In genomic region chr14:101103321-101103901, GRCh38 we compare ENCODE assay signal across 19 cellular contexts.
DNase-seq lines count a peak whose midpoint lies in the region; ATAC-seq and TF ChIP-seq lines count a peak whose summit lies in the region.
"Had no signal": no experiment of that assay in that cellular context is flagged by ENCODE, and none has a peak within 500 bp of the region (broad histone marks: within the 10 kb centered on the region; RNA-seq: fewer than 3 reads in every experiment).

No MANE protein-coding gene starts in this region.

- H3K27me3 Mint-ChIP-seq in GM23338 (ENCODE audit: insufficient read depth, low read depth, poor library complexity) = peaks cover 3% of the 10 kb centered on the region
- H3K27me3 Mint-ChIP-seq in T-helper 2 cell treated with Interferon-gamma antibody and Interleukin-4, amounts not matched to agents 5 μg/mL and 100 μg/mL, for 36 hours (ENCODE audit: low read depth) = no peaks in the 10 kb centered on the region
- peaks cover 12% of the 10 kb centered on the region for H3K27me3 Mint-ChIP-seq in activated naive CD4-positive, alpha-beta T cell treated with anti-CD3 and anti-CD28 coated beads for 36 hours (ENCODE audit: low read depth)

- no peak overlapping the region for H3K27ac Mint-ChIP-seq in GM23338
- H3K27ac Mint-ChIP-seq in T-helper 2 cell treated with Interferon-gamma antibody and Interleukin-4, amounts not matched to agents 5 μg/mL and 100 μg/mL, for 36 hours = no peak overlapping the region
- H3K27ac Mint-ChIP-seq in activated naive CD4-positive, alpha-beta T cell treated with anti-CD3 and anti-CD28 coated beads for 36 hours = no peak overlapping the region

- H3K4me2 ChIP-seq in GM23338 = no peak overlapping the region

- no peaks in the 10 kb centered on the region for H3F3A ChIP-seq in GM23338 (replicated peaks; ENCODE audit: low read depth)

- no peak overlapping the region for H3K4me3 Mint-ChIP-seq in GM23338
- H3K4me3 Mint-ChIP-seq in T-helper 2 cell treated with Interferon-gamma antibody and Interleukin-4, amounts not matched to agents 5 μg/mL and 100 μg/mL, for 36 hours = no peak overlapping the region
- H3K4me3 Mint-ChIP-seq in activated naive CD4-positive, alpha-beta T cell treated with anti-CD3 and anti-CD28 coated beads for 36 hours = no peak overlapping the region

- peaks cover under 1% of the 10 kb centered on the region; the same call in 1 of the 2 replicates for H3K4me1 ChIP-seq in GM23338 (ENCODE audit: insufficient read depth)
- H3K4me1 ChIP-seq: ascending aorta had no signal

- H3K9me2 ChIP-seq in GM23338 (ENCODE audit: insufficient read depth) = no peaks in the 10 kb centered on the region

- H3K27me3 ChIP-seq in GM23338 (ENCODE audit: insufficient read depth) = no peaks in the 10 kb centered on the region
- H3K27me3 ChIP-seq: ascending aorta had no signal

- intact Hi-C loops in activated naive CD4-positive, alpha-beta T cell treated with anti-CD3 and anti-CD28 coated beads for 36 hours (cut with micrococcal nuclease) = no loop called here

- CTCF ChIA-PET in activated naive CD4-positive, alpha-beta T cell treated with anti-CD3 and anti-CD28 coated beads for 36 hours (lab: Charles Lee) = no interaction called here

- no peak for DNase-seq in GM23338 (ENCODE audit: low spot score)
- DNase-seq in SK-N-DZ (ENCODE audit: low spot score) = peak; percentile 43
- peak; percentile 50 for DNase-seq in islet precursor cell
- peak; percentile 63 for DNase-seq in retina
- no peak for DNase-seq in AML-193 (lab: John Stamatoyannopoulos, UW)
- DNase-seq in T-helper 2 cell treated with Interferon-gamma antibody and Interleukin-4, amounts not matched to agents 5 μg/mL and 100 μg/mL, for 36 hours (ENCODE audit: low spot score) = no peak
- DNase-seq in activated naive CD4-positive, alpha-beta T cell treated with anti-CD3 and anti-CD28 coated beads for 36 hours = no peak
- DNase-seq: activated CD4-positive, CD25-positive, alpha-beta regulatory T cell; COR-L47; EL; HCEC 1CT; hippocampal formation; NCI-H2029; NCI-H446; SHP77; stimulated activated CD4-positive, alpha-beta T cell treated with anti-CD3 and anti-CD28 coated beads, Interleukin-1b, Interleukin-23, amount 100 ng/mL, for 48 hours had no signal

- 0 out of 2 replicates have a peak overlapping the region, but pooled peaks have one; percentile 32 for H2AFZ ChIP-seq in GM23338

- no peaks in the 10 kb centered on the region for H4K20me1 ChIP-seq in GM23338 (replicated peaks; ENCODE audit: insufficient read depth)

- H3K4me1 Mint-ChIP-seq in GM23338 = peaks cover 9% of the 10 kb centered on the region; the same call in 2 of the 3 replicates
- no peaks in the 10 kb centered on the region for H3K4me1 Mint-ChIP-seq in T-helper 2 cell treated with Interferon-gamma antibody and Interleukin-4, amounts not matched to agents 5 μg/mL and 100 μg/mL, for 36 hours (ENCODE audit: low read depth)
- H3K4me1 Mint-ChIP-seq in activated naive CD4-positive, alpha-beta T cell treated with anti-CD3 and anti-CD28 coated beads for 36 hours (ENCODE audit: low read depth) = no peaks in the 10 kb centered on the region

- H3K4me3 ChIP-seq in GM23338 = no peak overlapping the region
- H3K4me3 ChIP-seq: ascending aorta had no signal

- H3K36me3 Mint-ChIP-seq in GM23338 (ENCODE audit: low read depth) = peaks cover 14% of the 10 kb centered on the region; the same call in 2 of the 3 replicates
- H3K36me3 Mint-ChIP-seq in T-helper 2 cell treated with Interferon-gamma antibody and Interleukin-4, amounts not matched to agents 5 μg/mL and 100 μg/mL, for 36 hours (ENCODE audit: low read depth) = no peaks in the 10 kb centered on the region
- no peaks in the 10 kb centered on the region for H3K36me3 Mint-ChIP-seq in activated naive CD4-positive, alpha-beta T cell treated with anti-CD3 and anti-CD28 coated beads for 36 hours (ENCODE audit: low read depth)

- peaks cover 22% of the 10 kb centered on the region for H3K9me3 Mint-ChIP-seq in GM23338
- peaks cover 3% of the 10 kb centered on the region for H3K9me3 Mint-ChIP-seq in T-helper 2 cell treated with Interferon-gamma antibody and Interleukin-4, amounts not matched to agents 5 μg/mL and 100 μg/mL, for 36 hours
- peaks cover 2% of the 10 kb centered on the region for H3K9me3 Mint-ChIP-seq in activated naive CD4-positive, alpha-beta T cell treated with anti-CD3 and anti-CD28 coated beads for 36 hours

- H3K27ac ChIP-seq in GM23338 (ENCODE audit: low read depth) = no peak overlapping the region
- H3K27ac ChIP-seq: ascending aorta, HL-60 had no signal

- peak; percentile 76 for ATAC-seq in GM23338
- no peak for ATAC-seq in GM19351 (IDR thresholded peaks at IDR 0.05; ENCODE audit: unreplicated experiment)

- no peaks in the 10 kb centered on the region for H3K79me2 ChIP-seq in GM23338 (replicated peaks; ENCODE audit: insufficient read depth)

- H3K36me3 ChIP-seq in GM23338 (ENCODE audit: insufficient read depth) = no peaks in the 10 kb centered on the region
- H3K36me3 ChIP-seq: ascending aorta had no signal

- no peak for TF ChIP-seq CTCF in GM23338 (conservative IDR thresholded peaks at IDR 0.05; ENCODE audit: low read depth in 2 of 2)

TF ChIP-seq in GM23338, 12 proteins besides CTCF, POLR2A, EP300 and RAD21 (continues in another document):
- no peak for TF ChIP-seq CREB1 (CRISPR knock-in tag; IDR thresholded peaks at IDR 0.05; ENCODE audit: low read depth)
- no peak for TF ChIP-seq EZH2phosphoT487 (IDR thresholded peaks at IDR 0.05; ENCODE audit: unreplicated experiment)
- no peak for TF ChIP-seq POLR2AphosphoS5 (IDR thresholded peaks at IDR 0.05; ENCODE audit: low read depth)
- TF ChIP-seq STAT1 (IDR thresholded peaks at IDR 0.05; ENCODE audit: unreplicated experiment) = no peak
- no peak for TF ChIP-seq JUNB (IDR thresholded peaks at IDR 0.05; ENCODE audit: unreplicated experiment)
- no peak for TF ChIP-seq ZNF114 (CRISPR knock-in tag; IDR thresholded peaks at IDR 0.05)
- no peak for TF ChIP-seq REST (IDR thresholded peaks at IDR 0.05; ENCODE audit: unreplicated experiment)
- no peak for TF ChIP-seq ZNF331 (CRISPR knock-in tag; IDR thresholded peaks at IDR 0.05; ENCODE audit: low read depth)

Comparison
In these comparisons a context has a peak if more than half of its experiments do, and no peak if none do; other contexts are left out.
1. DNase-seq: peak in SK-N-DZ (single experiment), islet precursor cell (single experiment) and retina (single experiment); none in GM23338 (single experiment), AML-193 (0 of 2), T-helper 2 cell treated with Interferon-gamma antibody and Interleukin-4, amounts not matched to agents 5 μg/mL and 100 μg/mL, for 36 hours (single experiment) and activated naive CD4-positive, alpha-beta T cell treated with anti-CD3 and anti-CD28 coated beads for 36 hours (single experiment).